14 cellular contexts compared by ENCODE assay signal in genomic region chrX:68462197-68462596, GRCh38. TPM values are rescaled to one million over a fixed set of nuclear protein-coding genes. Genes with fewer than 3 reads are reported as not detected.
DNase-seq lines count a peak whose midpoint lies in the region; ATAC-seq, FAIRE-seq and TF ChIP-seq lines count a peak whose summit lies in the region.
"Had no signal": no experiment of that assay in that cellular context is flagged by ENCODE, and none has a peak within 500 bp of the region (broad histone marks: within the 10 kb centered on the region; RNA-seq: fewer than 3 reads in every experiment).

No MANE protein-coding gene starts in this region.

- H3K4me1 ChIP-seq in heart left ventricle, result peaks cover 0 to 3% (median 0%) of the 10 kb centered on the region in 12 donors
- H3K4me1 ChIP-seq in SK-N-SH (ENCODE audit: control insufficient read depth in 1 of 2, insufficient read depth in 2 of 2, low read depth in 1 of 2, low read length in 1 of 2), result no peaks in the 10 kb centered on the region
- H3K4me1 ChIP-seq in small intestine (ENCODE audit: control insufficient read depth in 2 of 2, insufficient read depth in 1 of 2, low read depth in 1 of 2, low read length in 1 of 2), result no peaks in the 10 kb centered on the region
- H3K4me1 ChIP-seq: BLaER1, breast epithelium had no signal

- FAIRE-seq in small intestine (lab: Jason Lieb, UNC), result no peak

- POLR2A ChIA-PET in SK-N-SH (lab: Yijun Ruan, JAX), result no interaction called here

- 44 to 56% (median 51%) methylated on average over 8 of the region's 8 CpGs for WGBS in heart left ventricle, 4 donors
- WGBS in SK-N-SH (ENCODE audit: low lambda C conversion rate), result 35% methylated on average over 8 of the region's 8 CpGs
- 37 to 61% (median 57%) methylated on average over 8 of the region's 8 CpGs for WGBS in small intestine, 3 donors

- H3F3A ChIP-seq in SK-N-SH (replicated peaks; ENCODE audit: insufficient read depth), result no peaks in the 10 kb centered on the region

- TF ChIP-seq CTCF in heart left ventricle (IDR thresholded peaks at IDR 0.05) (no peak), SK-N-SH (IDR thresholded peaks at IDR 0.05) (no peak), fibroblast of the aortic adventitia (IDR thresholded peaks at IDR 0.05; ENCODE audit: insufficient read depth, low read length) (no peak)

- H3K79me2 ChIP-seq in SK-N-SH (ENCODE audit: insufficient read depth), result no peaks in the 10 kb centered on the region

- no peak overlapping the region for H3K9ac ChIP-seq in SK-N-SH
- H3K9ac ChIP-seq: BLaER1 had no signal

- H2AFZ ChIP-seq in SK-N-SH (ENCODE audit: low read depth), result peak overlapping the region; percentile 45; the same call in 1 of the 2 replicates

- CTCF ChIA-PET in SK-N-SH (lab: Yijun Ruan, JAX), result interaction anchor here (0.6 to 3.8 kb wide), 10 partner anchors 8 to 887 kb away, joined by 3 to 40 read pairs (median 3); partner anchors contain the start of gene OPHN1

- intact Hi-C loops in heart left ventricle (cut with DNase I) (loop anchor here in 9 of 10 donors (1.0 to 5.0 kb wide), 3 partner anchors 265 kb away; no protein-coding TSS in a partner anchor), Right ventricle myocardium superior (cut with DNase I) (loop anchor here (5.0 kb wide), 1 partner anchor 265 kb away; no protein-coding TSS in a partner anchor), posterior vena cava (cut with DNase I) (loop anchor here in 1 of 2 donors (10.0 kb wide), 1 partner anchor 267 kb away; no protein-coding TSS in a partner anchor)

- no peaks in the 10 kb centered on the region for H4K20me1 ChIP-seq in SK-N-SH (ENCODE audit: insufficient read depth)
- H4K20me1 ChIP-seq: BLaER1 had no signal

- H3K27ac ChIP-seq in heart left ventricle, result no peak overlapping the region
- no peak overlapping the region for H3K27ac ChIP-seq in SK-N-SH (ENCODE audit: low read depth in 2 of 2, low read length in 1 of 2)
- H3K27ac ChIP-seq in small intestine (ENCODE audit: low read depth in 1 of 2, low read length in 1 of 2), result no peak overlapping the region
- H3K27ac ChIP-seq: 22Rv1, BLaER1, breast epithelium had no signal

- no peaks in the 10 kb centered on the region for H3K36me3 ChIP-seq in heart left ventricle
- H3K36me3 ChIP-seq in SK-N-SH (replicated peaks in 1 of 2; ENCODE audit: control insufficient read depth in 1 of 2, insufficient read depth in 2 of 2, low read length in 1 of 2), result no peaks in the 10 kb centered on the region
- no peaks in the 10 kb centered on the region for H3K36me3 ChIP-seq in small intestine (ENCODE audit: control insufficient read depth in 2 of 2, insufficient read depth in 2 of 2, low read length in 2 of 2)
- H3K36me3 ChIP-seq: BLaER1, breast epithelium had no signal

- H3K4me3 ChIP-seq in heart left ventricle (no peak overlapping the region), SK-N-SH (ENCODE audit: low read depth in 2 of 2, low read length in 1 of 2) (no peak overlapping the region; a peak in 1 of 4 replicates), fibroblast of the aortic adventitia (ENCODE audit: low read depth, low read length) (no peak overlapping the region), small intestine (ENCODE audit: low read depth in 1 of 2, low read length in 2 of 2) (no peak overlapping the region)
- H3K4me3 ChIP-seq: BLaER1, breast epithelium had no signal

- peak in 1 of 5 donors; percentile 5 for DNase-seq in heart left ventricle
- DNase-seq in Right ventricle myocardium superior, result no peak
- DNase-seq in SK-N-SH, result no peak
- peak; percentile 46 for DNase-seq in fibroblast of the aortic adventitia (ENCODE audit: low read depth)
- peak; percentile 1 for DNase-seq in small intestine
- DNase-seq in posterior vena cava (ENCODE audit: low spot score), result no peak
- DNase-seq in activated CD4-positive, CD25-positive, alpha-beta regulatory T cell (lab: John Stamatoyannopoulos, UW), result no peak
- DNase-seq: activated T-cell treated with anti-CD3 and anti-CD28 coated beads for 4 hours, DMS153, mammary epithelial cell had no signal

- no peaks in the 10 kb centered on the region for H3K9me2 ChIP-seq in SK-N-SH

- TF ChIP-seq RAD21 in SK-N-SH (IDR thresholded peaks at IDR 0.05; ENCODE audit: low read length), result no peak

- ATAC-seq in heart left ventricle (peak in 3 of 4 donors; percentile 41 to 70 (median 57)), Right ventricle myocardium superior (ENCODE audit: poor library complexity) (no peak), HG03196 (IDR thresholded peaks at IDR 0.05; ENCODE audit: unreplicated experiment) (no peak)

- no peak overlapping the region for H3K4me2 ChIP-seq in SK-N-SH
- H3K4me2 ChIP-seq: BLaER1 had no signal

- peaks cover 0 to 5% (median 0%) of the 10 kb centered on the region in 9 donors for H3K27me3 ChIP-seq in heart left ventricle
- H3K27me3 ChIP-seq in SK-N-SH (ENCODE audit: insufficient read depth), result no peaks in the 10 kb centered on the region; the same call in 1 of the 2 replicates
- no peaks in the 10 kb centered on the region for H3K27me3 ChIP-seq in small intestine (ENCODE audit: control insufficient read depth in 2 of 2, insufficient read depth in 2 of 2, low read length in 2 of 2)

- no peak for TF ChIP-seq EP300 in SK-N-SH (IDR thresholded peaks at IDR 0.05; ENCODE audit: borderline replicate concordance in 1 of 2, low read depth in 1 of 2, low read length in 1 of 2)

- no peaks in the 10 kb centered on the region for H3K9me3 ChIP-seq in heart left ventricle
- no peaks in the 10 kb centered on the region for H3K9me3 ChIP-seq in SK-N-SH
- H3K9me3 ChIP-seq in small intestine (ENCODE audit: control insufficient read depth, low read depth), result no peaks in the 10 kb centered on the region
- H3K9me3 ChIP-seq: BLaER1, breast epithelium had no signal

- TF ChIP-seq POLR2A in heart left ventricle (IDR thresholded peaks at IDR 0.05), result no peak

TF ChIP-seq in SK-N-SH, 30 proteins besides CTCF, POLR2A, EP300 and RAD21 (continues in another document):
- TF ChIP-seq ELF1 (IDR thresholded peaks at IDR 0.05) (no peak), SMC3 (IDR thresholded peaks at IDR 0.05; ENCODE audit: low read depth, low read length) (no peak), USF1 (IDR thresholded peaks at IDR 0.05; ENCODE audit: borderline replicate concordance, low read depth) (no peak), POLR2AphosphoS5 (IDR thresholded peaks at IDR 0.05; ENCODE audit: low read depth, low read length) (no peak), TCF12 (IDR thresholded peaks at IDR 0.05) (no peak), TEAD4 (IDR thresholded peaks at IDR 0.05; ENCODE audit: borderline replicate concordance, insufficient read depth) (no peak)
- TF ChIP-seq, protein P1, sequence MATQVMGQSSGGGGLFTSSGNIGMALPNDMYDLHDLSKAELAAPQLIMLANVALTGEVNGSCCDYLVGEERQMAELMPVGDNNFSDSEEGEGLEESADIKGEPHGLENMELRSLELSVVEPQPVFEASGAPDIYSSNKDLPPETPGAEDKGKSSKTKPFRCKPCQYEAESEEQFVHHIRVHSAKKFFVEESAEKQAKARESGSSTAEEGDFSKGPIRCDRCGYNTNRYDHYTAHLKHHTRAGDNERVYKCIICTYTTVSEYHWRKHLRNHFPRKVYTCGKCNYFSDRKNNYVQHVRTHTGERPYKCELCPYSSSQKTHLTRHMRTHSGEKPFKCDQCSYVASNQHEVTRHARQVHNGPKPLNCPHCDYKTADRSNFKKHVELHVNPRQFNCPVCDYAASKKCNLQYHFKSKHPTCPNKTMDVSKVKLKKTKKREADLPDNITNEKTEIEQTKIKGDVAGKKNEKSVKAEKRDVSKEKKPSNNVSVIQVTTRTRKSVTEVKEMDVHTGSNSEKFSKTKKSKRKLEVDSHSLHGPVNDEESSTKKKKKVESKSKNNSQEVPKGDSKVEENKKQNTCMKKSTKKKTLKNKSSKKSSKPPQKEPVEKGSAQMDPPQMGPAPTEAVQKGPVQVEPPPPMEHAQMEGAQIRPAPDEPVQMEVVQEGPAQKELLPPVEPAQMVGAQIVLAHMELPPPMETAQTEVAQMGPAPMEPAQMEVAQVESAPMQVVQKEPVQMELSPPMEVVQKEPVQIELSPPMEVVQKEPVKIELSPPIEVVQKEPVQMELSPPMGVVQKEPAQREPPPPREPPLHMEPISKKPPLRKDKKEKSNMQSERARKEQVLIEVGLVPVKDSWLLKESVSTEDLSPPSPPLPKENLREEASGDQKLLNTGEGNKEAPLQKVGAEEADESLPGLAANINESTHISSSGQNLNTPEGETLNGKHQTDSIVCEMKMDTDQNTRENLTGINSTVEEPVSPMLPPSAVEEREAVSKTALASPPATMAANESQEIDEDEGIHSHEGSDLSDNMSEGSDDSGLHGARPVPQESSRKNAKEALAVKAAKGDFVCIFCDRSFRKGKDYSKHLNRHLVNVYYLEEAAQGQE (IDR thresholded peaks at IDR 0.05; ENCODE audit: low read depth, low read length), result no peak

RNA-seq across cellular contexts. Expression of gene OPHN1, which starts 28.9 kb away (rescaled TPM):
- 1 to 10 TPM; 3.3 to 6.9 (median 5.7) TPM for total RNA-seq in heart left ventricle
- 1 to 10 TPM in 1 of 2 donors, under 1 TPM in 1; 0.95 to 9.6 TPM for polyA plus RNA-seq in heart left ventricle
- 4.3 TPM for total RNA-seq in Right ventricle myocardium superior
- polyA plus RNA-seq in SK-N-SH (2012; rRNA removed), result 1.3 and 1.7 TPM in 2 replicates
- 0.85 and 1.1 TPM in 2 replicates for polyA plus RNA-seq in SK-N-SH (2012; cell fraction: cytosol; rRNA removed)
- 2.3 and 2.7 TPM in 2 replicates for polyA plus RNA-seq in SK-N-SH (2012; cell fraction: nucleus; rRNA removed)
- 5.6 and 9.4 TPM in 2 replicates for total RNA-seq in fibroblast of the aortic adventitia (ENCODE audit: low replicate concordance)
- polyA plus RNA-seq in small intestine, result 1 to 10 TPM in 2 of 3 donors, under 1 TPM in 1; 0.89 to 4.3 (median 1.6) TPM
- total RNA-seq in posterior vena cava, result 1 to 10 TPM; 5.9 to 7.5 TPM

RNA-seq across cellular contexts. Expression of gene YIPF6, which starts 36.7 kb away (rescaled TPM):
- total RNA-seq in heart left ventricle (10 to 100 TPM; 14.9 to 35.2 (median 31.1) TPM), Right ventricle myocardium superior (29.7 TPM), fibroblast of the aortic adventitia (ENCODE audit: low replicate concordance) (22.1 and 31.7 TPM in 2 replicates), posterior vena cava (10 to 100 TPM; 35.2 to 41.2 TPM)
- polyA plus RNA-seq in heart left ventricle (10 to 100 TPM in 1 of 2 donors, 1 to 10 TPM in 1; 8.6 to 14.4 TPM), SK-N-SH (2012; rRNA removed) (15.0 and 22.5 TPM in 2 replicates), small intestine (10 to 100 TPM in 1 of 3 donors, 1 to 10 TPM in 2; 6.2 to 11.1 (median 6.5) TPM)
- polyA plus RNA-seq in SK-N-SH (2012; cell fraction: cytosol; rRNA removed), result 26.5 and 29.6 TPM in 2 replicates
- 6.3 and 13.2 TPM in 2 replicates for polyA plus RNA-seq in SK-N-SH (2012; cell fraction: nucleus; rRNA removed)

Comparison
In these comparisons a context has a peak if more than half of its experiments do, and no peak if none do; other contexts are left out.
1. ATAC-seq: peak in heart left ventricle (3 of 4); none in Right ventricle myocardium superior (single experiment) and HG03196 (single experiment).
2. DNase-seq: peak in fibroblast of the aortic adventitia (single experiment) and small intestine (single experiment); none in Right ventricle myocardium superior (single experiment), SK-N-SH (single experiment), posterior vena cava (single experiment) and activated CD4-positive, CD25-positive, alpha-beta regulatory T cell (0 of 4).